23 cellular contexts compared by ENCODE assay signal in the genomic region with DNA sequence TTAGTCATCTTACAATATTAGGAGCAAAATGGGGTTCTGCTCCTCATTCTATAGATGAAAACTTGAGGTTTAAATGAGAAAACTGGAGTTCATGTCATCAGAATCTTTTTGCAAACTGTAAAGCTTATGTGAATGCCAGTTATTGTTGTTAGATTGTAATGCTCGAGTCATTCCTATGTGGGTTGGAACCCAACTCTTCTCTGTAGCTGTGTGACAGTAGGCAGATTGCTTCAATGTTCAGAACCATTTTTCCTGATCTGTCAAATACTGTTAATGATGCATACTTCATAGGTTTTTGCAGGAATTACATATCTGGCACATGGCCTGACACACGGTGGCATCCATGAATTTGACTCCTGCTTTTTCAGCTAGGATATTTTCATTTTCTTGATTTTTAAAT.
DNase-seq lines count a peak whose midpoint lies in the region; TF ChIP-seq lines count a peak whose summit lies in the region.
"Had no signal": no experiment of that assay in that cellular context is flagged by ENCODE, and none has a peak within 500 bp of the region (broad histone marks: within the 10 kb centered on the region; RNA-seq: fewer than 3 reads in every experiment).

No MANE protein-coding gene starts in this region.

- peaks cover 21% of the 10 kb centered on the region for H3K36me3 Mint-ChIP-seq in nephron (ENCODE audit: low read depth)
- H3K36me3 Mint-ChIP-seq: WTC11 had no signal

- H3K4me3 Mint-ChIP-seq in nephron, result no peak overlapping the region
- H3K4me3 Mint-ChIP-seq: CD4-positive, alpha-beta T cell; neural crest cell; stimulated activated effector memory CD8-positive, alpha-beta T cell treated with anti-CD3 and anti-CD28 coated beads, Interleukin-12 subunit alpha, Interleukin-12 subunit beta, amount 100 ng/mL, for 72 hours; WTC11 had no signal

- peak overlapping the region; percentile 6 for H3K27ac ChIP-seq in cingulate gyrus (ENCODE audit: low read depth, low read length)
- H3K27ac ChIP-seq in Peyer's patch, result no peak overlapping the region
- H3K27ac ChIP-seq: brain microvascular endothelial cell, coronary artery, thoracic aorta had no signal

- TF ChIP-seq CTCF in nephron (IDR thresholded peaks at IDR 0.05; ENCODE audit: unreplicated experiment in 3 of 3) (no peak), Peyer's patch (IDR thresholded peaks at IDR 0.05) (no peak)

- no peaks in the 10 kb centered on the region for H3K9me3 ChIP-seq in Peyer's patch
- H3K9me3 ChIP-seq: thoracic aorta had no signal

- peaks cover 3% of the 10 kb centered on the region for H3K27me3 Mint-ChIP-seq in nephron (ENCODE audit: low read depth)
- H3K27me3 Mint-ChIP-seq: CD4-positive, alpha-beta T cell; progenitor cell of endocrine pancreas had no signal

- no peak for TF ChIP-seq POLR2A in Peyer's patch (IDR thresholded peaks at IDR 0.05)

- H3K36me3 ChIP-seq in Peyer's patch, result no peaks in the 10 kb centered on the region
- H3K36me3 ChIP-seq: brain microvascular endothelial cell, thoracic aorta had no signal

- CTCF ChIA-PET in HEK293T (lab: Yijun Ruan, JAX), result no interaction called here

- POLR2A ChIA-PET in HEK293T (lab: Yijun Ruan, JAX), result no interaction called here

- H3K9me3 Mint-ChIP-seq in nephron, result peaks cover 2% of the 10 kb centered on the region
- H3K9me3 Mint-ChIP-seq: CD4-positive, alpha-beta T cell; stimulated activated effector memory CD8-positive, alpha-beta T cell treated with anti-CD3 and anti-CD28 coated beads, Interleukin-12 subunit alpha, Interleukin-12 subunit beta, amount 100 ng/mL, for 72 hours; WTC11 had no signal

- peak; percentile 34 for DNase-seq in EL
- peak; percentile 50 for DNase-seq in LHCN-M2 (ENCODE audit: low read depth)
- DNase-seq in Peyer's patch, result no peak
- no peak for DNase-seq in stimulated activated CD4-positive, alpha-beta T cell treated with anti-CD3 and anti-CD28 coated beads, Interleukin-15, amount 100 ng/mL, for 24 hours
- DNase-seq in HEK293T (ENCODE audit: extremely low spot score), result no peak
- DNase-seq in NCI-H2196 (lab: John Stamatoyannopoulos, UW; ENCODE audit: unreplicated experiment), result no peak
- DNase-seq: activated CD4-positive, alpha-beta T cell treated with anti-CD3 and anti-CD28 coated beads, Interleukin-2, amount 50 U/mL, for 4 hours; activated CD8-positive, alpha-beta memory T cell treated with anti-CD3 and anti-CD28 coated beads, Interleukin-2, amount 50 U/mL, for 4 hours; activated effector memory CD4-positive, alpha-beta T cell treated with Interleukin-2 at 50 U/mL for 16 hours; brain microvascular endothelial cell; CD4-positive, alpha-beta T cell; DMS153; NCI-H1105; NCI-H2029 treated with DMSO at 0.1 percent for 48 hours; stimulated activated CD4-positive, alpha-beta T cell treated with anti-CD3 and anti-CD28 coated beads, Interleukin-1b, Interleukin-23, amount 100 ng/mL, for 48 hours had no signal

- H3K4me1 Mint-ChIP-seq in nephron, result peaks cover 20% of the 10 kb centered on the region
- H3K4me1 Mint-ChIP-seq: stimulated activated effector memory CD8-positive, alpha-beta T cell treated with anti-CD3 and anti-CD28 coated beads, Interleukin-12 subunit alpha, Interleukin-12 subunit beta, amount 100 ng/mL, for 72 hours had no signal

- peaks cover 0 to 5% (median 0%) of the 10 kb centered on the region in 4 donors for H3K4me1 ChIP-seq in Peyer's patch

- H3K27me3 ChIP-seq in Peyer's patch, result no peaks in the 10 kb centered on the region
- H3K27me3 ChIP-seq: brain microvascular endothelial cell had no signal

- H3K4me3 ChIP-seq in Peyer's patch, result no peak overlapping the region
- H3K4me3 ChIP-seq: coronary artery, thoracic aorta had no signal

- H3K27ac Mint-ChIP-seq in nephron, result peak overlapping the region; percentile 29 to 90 (median 84)
- H3K27ac Mint-ChIP-seq: CD4-positive, alpha-beta T cell; stimulated activated effector memory CD8-positive, alpha-beta T cell treated with anti-CD3 and anti-CD28 coated beads, Interleukin-12 subunit alpha, Interleukin-12 subunit beta, amount 100 ng/mL, for 72 hours; WTC11 had no signal

TF ChIP-seq in HEK293T, 16 proteins besides CTCF, POLR2A, EP300 and RAD21:
- no peak for TF ChIP-seq TARDBP (IDR thresholded peaks at IDR 0.05)
- TF ChIP-seq ELF4 (IDR thresholded peaks at IDR 0.05), result no peak
- no peak for TF ChIP-seq HDGF (IDR thresholded peaks at IDR 0.05; ENCODE audit: borderline replicate concordance)
- TF ChIP-seq SUZ12 (IDR thresholded peaks at IDR 0.05), result no peak
- TF ChIP-seq LEF1 (IDR thresholded peaks at IDR 0.05; ENCODE audit: borderline replicate concordance), result no peak
- TF ChIP-seq BHLHE40 (IDR thresholded peaks at IDR 0.05; ENCODE audit: borderline replicate concordance), result no peak
- no peak for TF ChIP-seq FOXM1 (IDR thresholded peaks at IDR 0.05; ENCODE audit: borderline replicate concordance)
- no peak for TF ChIP-seq CTBP1 (IDR thresholded peaks at IDR 0.05; ENCODE audit: borderline replicate concordance)
- TF ChIP-seq FOXK2 (IDR thresholded peaks at IDR 0.05), result no peak
- no peak for TF ChIP-seq L3MBTL2 (conservative IDR thresholded peaks at IDR 0.05)
- TF ChIP-seq SP1 (IDR thresholded peaks at IDR 0.05), result no peak
- TF ChIP-seq, protein P1, sequence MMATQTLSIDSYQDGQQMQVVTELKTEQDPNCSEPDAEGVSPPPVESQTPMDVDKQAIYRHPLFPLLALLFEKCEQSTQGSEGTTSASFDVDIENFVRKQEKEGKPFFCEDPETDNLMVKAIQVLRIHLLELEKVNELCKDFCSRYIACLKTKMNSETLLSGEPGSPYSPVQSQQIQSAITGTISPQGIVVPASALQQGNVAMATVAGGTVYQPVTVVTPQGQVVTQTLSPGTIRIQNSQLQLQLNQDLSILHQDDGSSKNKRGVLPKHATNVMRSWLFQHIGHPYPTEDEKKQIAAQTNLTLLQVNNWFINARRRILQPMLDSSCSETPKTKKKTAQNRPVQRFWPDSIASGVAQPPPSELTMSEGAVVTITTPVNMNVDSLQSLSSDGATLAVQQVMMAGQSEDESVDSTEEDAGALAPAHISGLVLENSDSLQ (IDR thresholded peaks at IDR 0.05), result no peak
- TF ChIP-seq ARNT (IDR thresholded peaks at IDR 0.05), result no peak
- no peak for TF ChIP-seq ZNF384 (IDR thresholded peaks at IDR 0.05)
- no peak for TF ChIP-seq NFRKB (IDR thresholded peaks at IDR 0.05)
- TF ChIP-seq FOXA1 (IDR thresholded peaks at IDR 0.05), result no peak

Comparison
In these comparisons a context has a peak if more than half of its experiments do, and no peak if none do; other contexts are left out.
1. DNase-seq: peak in EL (single experiment) and LHCN-M2 (single experiment); none in Peyer's patch (0 of 3), stimulated activated CD4-positive, alpha-beta T cell treated with anti-CD3 and anti-CD28 coated beads, Interleukin-15, amount 100 ng/mL, for 24 hours (single experiment), HEK293T (single experiment) and NCI-H2196 (single experiment).